Comparison of ENCODE assay signal across 18 cellular contexts in the genomic region with DNA sequence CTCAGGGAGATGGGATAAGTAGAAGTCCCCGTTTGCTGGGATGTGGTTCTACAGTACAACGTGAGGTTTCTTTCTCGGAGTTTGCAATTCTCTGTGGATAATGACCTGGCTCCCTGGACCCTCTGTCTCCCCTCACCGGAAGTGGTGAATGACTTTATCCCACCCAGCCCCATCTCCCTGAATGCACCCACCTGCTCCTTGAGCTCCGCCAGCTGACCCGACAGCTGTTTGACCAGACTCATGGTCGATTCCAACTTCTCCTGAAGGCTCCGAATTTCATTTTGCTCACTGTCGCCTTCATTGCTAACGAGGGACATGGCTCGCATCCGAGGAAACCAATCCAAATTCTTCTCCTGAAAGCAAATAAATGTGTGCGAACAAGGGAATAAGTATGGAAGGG.
DNase-seq lines count a peak whose midpoint lies in the region; ATAC-seq and TF ChIP-seq lines count a peak whose summit lies in the region.
"Had no signal": no experiment of that assay in that cellular context is flagged by ENCODE, and none has a peak within 500 bp of the region (broad histone marks: within the 10 kb centered on the region; RNA-seq: fewer than 3 reads in every experiment).

No MANE protein-coding gene starts in this region.

- peak overlapping the region in 4 of 11 experiments; percentile 43 to 65 (median 62); a peak in 6 of 22 replicates for H3K9ac ChIP-seq in BLaER1 treated with 17β-estradiol and CSF1 and Interleukin-3, amounts not matched to agents 10 nM and 100 nM
- H3K9ac ChIP-seq: GM23248 had no signal

- H3K4me2 ChIP-seq in BLaER1 treated with 17β-estradiol and CSF1 and Interleukin-3, amounts not matched to agents 10 nM and 100 nM, result peak overlapping the region in 8 of 11 experiments; percentile 59 to 90 (median 81); a peak in 16 of 22 replicates

- H3K36me3 Mint-ChIP-seq in activated T-helper 17 cell treated with anti-CD3 and anti-CD28 coated beads, Interleukin-2, amount 50 U/mL, for 72 hours (ENCODE audit: low read depth), result peaks cover 51% of the 10 kb centered on the region
- no peaks in the 10 kb centered on the region for H3K36me3 Mint-ChIP-seq in glutamatergic neuron (ENCODE audit: unreplicated experiment)
- no peaks in the 10 kb centered on the region for H3K36me3 Mint-ChIP-seq in neural crest cell (ENCODE audit: low read depth)
- H3K36me3 Mint-ChIP-seq in chondrocyte (ENCODE audit: low read depth), result peaks cover 5% of the 10 kb centered on the region

- H3K9me3 ChIP-seq in BLaER1 treated with 17β-estradiol and CSF1 and Interleukin-3, amounts not matched to agents 10 nM and 100 nM (replicated peaks in 1 of 11), result no peaks in the 10 kb centered on the region
- H3K9me3 ChIP-seq in upper lobe of left lung, result no peaks in the 10 kb centered on the region
- H3K9me3 ChIP-seq: BE2C, Peyer's patch had no signal

- no peak for TF ChIP-seq EP300 in upper lobe of left lung (IDR thresholded peaks at IDR 0.05)

- no peaks in the 10 kb centered on the region for H3K36me3 ChIP-seq in BLaER1 treated with 17β-estradiol and CSF1 and Interleukin-3, amounts not matched to agents 10 nM and 100 nM
- peaks cover 1% of the 10 kb centered on the region; the same call in 1 of the 2 replicates for H3K36me3 ChIP-seq in H7 (replicated peaks; ENCODE audit: control insufficient read depth, insufficient read depth, low read length)
- H3K36me3 ChIP-seq in upper lobe of left lung, result peaks cover 3 to 9% (median 3%) of the 10 kb centered on the region in 4 donors
- H3K36me3 ChIP-seq: BE2C, Peyer's patch had no signal

- H3K9me3 Mint-ChIP-seq in activated T-helper 17 cell treated with anti-CD3 and anti-CD28 coated beads, Interleukin-2, amount 50 U/mL, for 72 hours, result no peaks in the 10 kb centered on the region
- peaks cover 8% of the 10 kb centered on the region for H3K9me3 Mint-ChIP-seq in glutamatergic neuron (ENCODE audit: unreplicated experiment)
- H3K9me3 Mint-ChIP-seq in neural crest cell, result no peaks in the 10 kb centered on the region
- H3K9me3 Mint-ChIP-seq in chondrocyte (ENCODE audit: low read depth), result no peaks in the 10 kb centered on the region

- peak overlapping the region; percentile 28 for H3K27ac Mint-ChIP-seq in activated T-helper 17 cell treated with anti-CD3 and anti-CD28 coated beads, Interleukin-2, amount 50 U/mL, for 72 hours
- H3K27ac Mint-ChIP-seq in glutamatergic neuron (ENCODE audit: unreplicated experiment) (peak overlapping the region; percentile 88), neural crest cell (ENCODE audit: unreplicated experiment) (peak overlapping the region; percentile 85), chondrocyte (ENCODE audit: unreplicated experiment) (no peak overlapping the region)

- no peak overlapping the region for H3K4me3 ChIP-seq in BLaER1 treated with 17β-estradiol and CSF1 and Interleukin-3, amounts not matched to agents 10 nM and 100 nM
- H3K4me3 ChIP-seq in H7 (ENCODE audit: insufficient read depth, low read depth, low read length), result no peak overlapping the region
- no peak overlapping the region for H3K4me3 ChIP-seq in upper lobe of left lung
- H3K4me3 ChIP-seq: GM23248, K562, Peyer's patch had no signal

- no peaks in the 10 kb centered on the region for H4K20me1 ChIP-seq in BLaER1 treated with 17β-estradiol and CSF1 and Interleukin-3, amounts not matched to agents 10 nM and 100 nM

- peaks cover 0 to 100% (median 38%) of the 10 kb centered on the region in 10 experiments; a peak in 17 of 20 replicates for H3K4me1 ChIP-seq in BLaER1 treated with 17β-estradiol and CSF1 and Interleukin-3, amounts not matched to agents 10 nM and 100 nM
- peaks cover 0 to 3% (median 0%) of the 10 kb centered on the region in 4 donors for H3K4me1 ChIP-seq in upper lobe of left lung
- H3K4me1 ChIP-seq: Peyer's patch had no signal

- no peaks in the 10 kb centered on the region for H3K27me3 Mint-ChIP-seq in activated T-helper 17 cell treated with anti-CD3 and anti-CD28 coated beads, Interleukin-2, amount 50 U/mL, for 72 hours
- H3K27me3 Mint-ChIP-seq in glutamatergic neuron (ENCODE audit: unreplicated experiment), result peaks cover 7% of the 10 kb centered on the region
- H3K27me3 Mint-ChIP-seq in neural crest cell (ENCODE audit: low read depth), result no peaks in the 10 kb centered on the region
- no peaks in the 10 kb centered on the region for H3K27me3 Mint-ChIP-seq in chondrocyte (ENCODE audit: low read depth)
- H3K27me3 Mint-ChIP-seq: CD4-positive, alpha-beta memory T cell had no signal

- 91 to 96% methylated on average over 13 of the region's 13 CpGs for WGBS in upper lobe of left lung, 2 donors

- TF ChIP-seq CTCF in glutamatergic neuron (IDR thresholded peaks at IDR 0.05; ENCODE audit: partially characterized antibody, unreplicated experiment) (no peak), neural crest cell (conservative IDR thresholded peaks at IDR 0.05) (no peak), upper lobe of left lung (IDR thresholded peaks at IDR 0.05) (no peak), chondrocyte (IDR thresholded peaks at IDR 0.05) (no peak)

- TF ChIP-seq POLR2A in upper lobe of left lung (IDR thresholded peaks at IDR 0.05), result no peak

- no peak for ATAC-seq in activated T-helper 17 cell treated with anti-CD3 and anti-CD28 coated beads, Interleukin-2, amount 50 U/mL, for 72 hours (replicated peaks)
- no peak for ATAC-seq in upper lobe of left lung (ENCODE audit: low FRiP score in 2 of 2)
- ATAC-seq: K562 had no signal

- H3K4me1 Mint-ChIP-seq in activated T-helper 17 cell treated with anti-CD3 and anti-CD28 coated beads, Interleukin-2, amount 50 U/mL, for 72 hours, result peaks cover 3% of the 10 kb centered on the region
- H3K4me1 Mint-ChIP-seq in glutamatergic neuron (ENCODE audit: low read depth, unreplicated experiment) (peaks cover 40% of the 10 kb centered on the region), neural crest cell (peaks cover 53% of the 10 kb centered on the region), chondrocyte (ENCODE audit: low read depth) (peaks cover 4% of the 10 kb centered on the region)

- H3K27ac ChIP-seq in BLaER1 treated with 17β-estradiol and CSF1 and Interleukin-3, amounts not matched to agents 10 nM and 100 nM, result peak overlapping the region in 8 of 11 experiments; percentile 43 to 83 (median 65); a peak in 14 of 22 replicates
- peak overlapping the region in 1 of 4 donors; percentile 17 for H3K27ac ChIP-seq in upper lobe of left lung
- H3K27ac ChIP-seq: GM23248, Peyer's patch had no signal

- H3K4me3 Mint-ChIP-seq in activated T-helper 17 cell treated with anti-CD3 and anti-CD28 coated beads, Interleukin-2, amount 50 U/mL, for 72 hours, result no peak overlapping the region
- peak overlapping the region; percentile 64 for H3K4me3 Mint-ChIP-seq in glutamatergic neuron (ENCODE audit: unreplicated experiment)
- peak overlapping the region; percentile 3 for H3K4me3 Mint-ChIP-seq in neural crest cell
- no peak overlapping the region for H3K4me3 Mint-ChIP-seq in chondrocyte (ENCODE audit: unreplicated experiment)
- H3K4me3 Mint-ChIP-seq: CD4-positive, alpha-beta memory T cell had no signal

- H3K27me3 ChIP-seq in BLaER1 treated with 17β-estradiol and CSF1 and Interleukin-3, amounts not matched to agents 10 nM and 100 nM, result no peaks in the 10 kb centered on the region
- no peaks in the 10 kb centered on the region for H3K27me3 ChIP-seq in H7 (ENCODE audit: control insufficient read depth, insufficient read depth, low read length)
- no peaks in the 10 kb centered on the region for H3K27me3 ChIP-seq in upper lobe of left lung
- H3K27me3 ChIP-seq: BE2C, Peyer's patch had no signal

- DNase-seq in glutamatergic neuron (no peak), neural crest cell (ENCODE audit: low read depth, low spot score) (no peak), H7 (no peak), upper lobe of left lung (no peak), chondrocyte (ENCODE audit: low spot score) (no peak), HuH-7 (ENCODE audit: low spot score) (no peak)
- DNase-seq: BE2C; Calu3; CD4-positive, alpha-beta memory T cell; DMS53; NCI-H1105 treated with DMSO at 0.1 percent for 48 hours; NCI-H1694; NCI-H2081 treated with DMSO at 0.1 percent for 48 hours; Peyer's patch had no signal

Comparison
In these comparisons a context has a peak if more than half of its experiments do, and no peak if none do; other contexts are left out.
1. H3K4me3 Mint-ChIP-seq: peak in glutamatergic neuron (single experiment) and neural crest cell (single experiment); none in activated T-helper 17 cell treated with anti-CD3 and anti-CD28 coated beads, Interleukin-2, amount 50 U/mL, for 72 hours (single experiment) and chondrocyte (single experiment).